In the genomic region with DNA sequence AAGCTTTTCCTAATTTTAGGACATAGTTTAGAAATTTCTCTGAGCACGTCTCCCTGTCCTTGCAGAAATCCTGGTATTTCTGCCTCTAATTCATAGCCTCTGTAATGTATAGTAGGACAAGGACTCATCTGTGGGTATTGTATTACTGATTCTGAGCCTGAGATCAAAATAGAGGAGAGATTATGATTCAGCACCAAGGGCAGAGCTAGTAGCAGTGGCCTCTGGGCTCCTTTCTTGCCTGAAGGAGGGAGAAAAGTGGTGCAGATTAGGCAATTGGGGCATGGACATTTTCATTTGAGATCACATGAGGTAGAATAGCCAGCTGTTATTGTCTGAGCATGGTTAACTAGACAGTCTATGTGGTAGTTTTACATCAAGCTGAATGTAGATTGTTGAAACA, we compare ENCODE assay signal across 1 cellular context.
TF ChIP-seq lines count a peak whose summit lies in the region.

No MANE protein-coding gene starts in this region.

TF ChIP-seq in GM12878, 131 proteins besides CTCF, POLR2A, EP300 and RAD21:
- TF ChIP-seq, protein P1, sequence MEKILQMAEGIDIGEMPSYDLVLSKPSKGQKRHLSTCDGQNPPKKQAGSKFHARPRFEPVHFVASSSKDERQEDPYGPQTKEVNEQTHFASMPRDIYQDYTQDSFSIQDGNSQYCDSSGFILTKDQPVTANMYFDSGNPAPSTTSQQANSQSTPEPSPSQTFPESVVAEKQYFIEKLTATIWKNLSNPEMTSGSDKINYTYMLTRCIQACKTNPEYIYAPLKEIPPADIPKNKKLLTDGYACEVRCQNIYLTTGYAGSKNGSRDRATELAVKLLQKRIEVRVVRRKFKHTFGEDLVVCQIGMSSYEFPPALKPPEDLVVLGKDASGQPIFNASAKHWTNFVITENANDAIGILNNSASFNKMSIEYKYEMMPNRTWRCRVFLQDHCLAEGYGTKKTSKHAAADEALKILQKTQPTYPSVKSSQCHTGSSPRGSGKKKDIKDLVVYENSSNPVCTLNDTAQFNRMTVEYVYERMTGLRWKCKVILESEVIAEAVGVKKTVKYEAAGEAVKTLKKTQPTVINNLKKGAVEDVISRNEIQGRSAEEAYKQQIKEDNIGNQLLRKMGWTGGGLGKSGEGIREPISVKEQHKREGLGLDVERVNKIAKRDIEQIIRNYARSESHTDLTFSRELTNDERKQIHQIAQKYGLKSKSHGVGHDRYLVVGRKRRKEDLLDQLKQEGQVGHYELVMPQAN (conservative IDR thresholded peaks at IDR 0.05), result 0 out of 2 replicates have a peak, but pooled peaks have one; percentile 16
- no peak for TF ChIP-seq NRF1 (conservative IDR thresholded peaks at IDR 0.05; ENCODE audit: low read depth, low read length)
- TF ChIP-seq, protein P2, sequence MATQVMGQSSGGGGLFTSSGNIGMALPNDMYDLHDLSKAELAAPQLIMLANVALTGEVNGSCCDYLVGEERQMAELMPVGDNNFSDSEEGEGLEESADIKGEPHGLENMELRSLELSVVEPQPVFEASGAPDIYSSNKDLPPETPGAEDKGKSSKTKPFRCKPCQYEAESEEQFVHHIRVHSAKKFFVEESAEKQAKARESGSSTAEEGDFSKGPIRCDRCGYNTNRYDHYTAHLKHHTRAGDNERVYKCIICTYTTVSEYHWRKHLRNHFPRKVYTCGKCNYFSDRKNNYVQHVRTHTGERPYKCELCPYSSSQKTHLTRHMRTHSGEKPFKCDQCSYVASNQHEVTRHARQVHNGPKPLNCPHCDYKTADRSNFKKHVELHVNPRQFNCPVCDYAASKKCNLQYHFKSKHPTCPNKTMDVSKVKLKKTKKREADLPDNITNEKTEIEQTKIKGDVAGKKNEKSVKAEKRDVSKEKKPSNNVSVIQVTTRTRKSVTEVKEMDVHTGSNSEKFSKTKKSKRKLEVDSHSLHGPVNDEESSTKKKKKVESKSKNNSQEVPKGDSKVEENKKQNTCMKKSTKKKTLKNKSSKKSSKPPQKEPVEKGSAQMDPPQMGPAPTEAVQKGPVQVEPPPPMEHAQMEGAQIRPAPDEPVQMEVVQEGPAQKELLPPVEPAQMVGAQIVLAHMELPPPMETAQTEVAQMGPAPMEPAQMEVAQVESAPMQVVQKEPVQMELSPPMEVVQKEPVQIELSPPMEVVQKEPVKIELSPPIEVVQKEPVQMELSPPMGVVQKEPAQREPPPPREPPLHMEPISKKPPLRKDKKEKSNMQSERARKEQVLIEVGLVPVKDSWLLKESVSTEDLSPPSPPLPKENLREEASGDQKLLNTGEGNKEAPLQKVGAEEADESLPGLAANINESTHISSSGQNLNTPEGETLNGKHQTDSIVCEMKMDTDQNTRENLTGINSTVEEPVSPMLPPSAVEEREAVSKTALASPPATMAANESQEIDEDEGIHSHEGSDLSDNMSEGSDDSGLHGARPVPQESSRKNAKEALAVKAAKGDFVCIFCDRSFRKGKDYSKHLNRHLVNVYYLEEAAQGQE (IDR thresholded peaks at IDR 0.05; ENCODE audit: low read depth, low read length), result peak; percentile 93
